In genomic region chr6:30541515-30542403, GRCh38 we compare ENCODE assay signal across 8 cellular contexts. TPM values are rescaled to one million over a fixed set of nuclear protein-coding genes. Genes with fewer than 3 reads are reported as not detected.
DNase-seq lines count a peak whose midpoint lies in the region; ATAC-seq and TF ChIP-seq lines count a peak whose summit lies in the region.

No MANE protein-coding gene starts in this region.

- ATAC-seq in heart right ventricle = peak; percentile 57 to 84 (median 78)

- peak overlapping the region; percentile 72 for H3K4me3 Mint-ChIP-seq in type B pancreatic cell

- H3K27me3 ChIP-seq in AG04450 (ENCODE audit: control insufficient read depth, insufficient read depth, low read length) = no peaks in the 10 kb centered on the region
- H3K27me3 ChIP-seq in adrenal gland = no peaks in the 10 kb centered on the region
- peaks cover 0 to 7% (median 0%) of the 10 kb centered on the region in 7 donors for H3K27me3 ChIP-seq in heart right ventricle

- intact Hi-C loops in adrenal gland (cut with DNase I) (loop anchor here in 1 of 2 donors (5.0 kb wide), 1 partner anchor 46 kb away; no protein-coding TSS in a partner anchor), heart right ventricle (cut with DNase I) (loop anchor here in 6 of 10 donors (5.0 to 10.0 kb wide), 5 partner anchors 56 to 131 kb away; partner anchors contain the start of gene DHX16 (in 1 of the 6)), posterior vena cava (cut with DNase I) (loop anchor here in 1 of 2 donors (5.0 kb wide), 2 partner anchors 56 to 59 kb away; no protein-coding TSS in a partner anchor)

- H3K36me3 ChIP-seq in adrenal gland (replicated peaks in 1 of 2) = peaks cover 0 to 10% of the 10 kb centered on the region in 2 donors
- peaks cover 0 to 19% (median 12%) of the 10 kb centered on the region in 9 donors for H3K36me3 ChIP-seq in heart right ventricle

- no peaks in the 10 kb centered on the region for H3K9me3 Mint-ChIP-seq in type B pancreatic cell

- peak overlapping the region; percentile 8 for H3K27ac Mint-ChIP-seq in type B pancreatic cell

- peak; percentile 98 for TF ChIP-seq CTCF in AG04450 (IDR thresholded peaks at IDR 0.05; ENCODE audit: low read depth, low read length)
- peak; percentile 99 for TF ChIP-seq CTCF in GM20000 (IDR thresholded peaks at IDR 0.05; ENCODE audit: extremely low read depth, missing control alignments)
- TF ChIP-seq CTCF in adrenal gland (IDR thresholded peaks at IDR 0.05) = peak; percentile 83 to 96 (median 88)
- peak; percentile 93 to 99 (median 99) for TF ChIP-seq CTCF in heart right ventricle (IDR thresholded peaks at IDR 0.05)
- TF ChIP-seq CTCF in type B pancreatic cell (conservative IDR thresholded peaks at IDR 0.05) = peak; percentile 100

- CTCF ChIA-PET in AG04450 (lab: Charles Lee) = interaction anchor here (0.6 to 15.5 kb wide), 49 partner anchors 10 to 572 kb away, joined by 3 to 437 read pairs (median 6); partner anchors contain the start of genes DHX16, GNL1, MRPS18B and PPP1R10

- H3K36me3 Mint-ChIP-seq in type B pancreatic cell = no peaks in the 10 kb centered on the region

- POLR2A ChIA-PET in AG04450 (lab: Yijun Ruan, JAX) = interaction anchor here (1.0 to 1.6 kb wide), 2 partner anchors 14 to 51 kb away, joined by 3 read pairs; no protein-coding TSS in a partner anchor

- H3K27ac ChIP-seq in AG04450 (ENCODE audit: low read depth, low read length) (no peak overlapping the region), adrenal gland (peak overlapping the region in 1 of 5 donors; percentile 41), heart right ventricle (peak overlapping the region; percentile 13 to 71 (median 64))

- peaks cover 11% of the 10 kb centered on the region for H3K27me3 Mint-ChIP-seq in type B pancreatic cell

- no peak for TF ChIP-seq POLR2A in adrenal gland (IDR thresholded peaks at IDR 0.05)

- WGBS in adrenal gland, 4 donors = 10 to 12% (median 11%) methylated on average over 23 of the region's 23 CpGs
- 10 to 13% methylated on average over 23 of the region's 23 CpGs for WGBS in heart right ventricle, 2 donors

- peak; percentile 77 for DNase-seq in AG04450 (ENCODE audit: low read depth, low spot score)
- DNase-seq in GM20000 (ENCODE audit: low spot score) = peak; percentile 69
- DNase-seq in NCI-H146 (lab: John Stamatoyannopoulos, UW) = peak; percentile 65
- DNase-seq in T-helper 1 cell = peak; percentile 59 to 87 (median 73)
- DNase-seq in adrenal gland = peak; percentile 65 to 92 (median 76)
- DNase-seq in heart right ventricle = peak; percentile 63 to 73
- DNase-seq in posterior vena cava (ENCODE audit: low spot score) = peak; percentile 86
- DNase-seq in type B pancreatic cell (ENCODE audit: extremely low spot score, unreplicated experiment) = peak; percentile 79

- H3K4me3 ChIP-seq in AG04450 (ENCODE audit: low read depth, low read length) = peak overlapping the region; percentile 34
- H3K4me3 ChIP-seq in adrenal gland = peak overlapping the region in 1 of 4 donors; percentile 49
- peak overlapping the region in 9 of 10 donors; percentile 14 to 52 (median 41) for H3K4me3 ChIP-seq in heart right ventricle

- H3K4me1 ChIP-seq in adrenal gland (replicated peaks in 1 of 2) = peaks cover 3 to 7% of the 10 kb centered on the region in 2 donors
- peaks cover 3 to 27% (median 17%) of the 10 kb centered on the region in 9 donors for H3K4me1 ChIP-seq in heart right ventricle

- H3K9me3 ChIP-seq in AG04450 (ENCODE audit: control insufficient read depth, insufficient read depth, low read length) = no peaks in the 10 kb centered on the region
- H3K9me3 ChIP-seq in adrenal gland (replicated peaks in 1 of 3) = no peaks in the 10 kb centered on the region
- no peaks in the 10 kb centered on the region for H3K9me3 ChIP-seq in heart right ventricle

- peaks cover 5% of the 10 kb centered on the region for H3K4me1 Mint-ChIP-seq in type B pancreatic cell (ENCODE audit: unreplicated experiment)

RNA-seq across cellular contexts. Expression of gene GNL1, which starts 14.5 kb away (rescaled TPM):
- 41.7 and 50.0 TPM in 2 replicates for polyA plus RNA-seq in AG04450 (2011; rRNA removed)
- 54.3 and 61.5 TPM in 2 replicates for polyA minus RNA-seq in AG04450 (2011; rRNA and poly(A)+ RNA removed)
- total RNA-seq in adrenal gland = 10 to 100 TPM; 27.4 to 75.6 (median 57.7) TPM
- 10 to 100 TPM; 33.2 to 86.7 (median 72.5) TPM for polyA plus RNA-seq in adrenal gland
- 10 to 100 TPM; 17.3 to 34.1 (median 19.8) TPM for total RNA-seq in heart right ventricle
- polyA plus RNA-seq in heart right ventricle = 10 to 100 TPM; 20.3 to 29.9 TPM
- 10 to 100 TPM; 52.2 to 59.6 TPM for total RNA-seq in posterior vena cava
- total RNA-seq in type B pancreatic cell (ENCODE audit: low replicate concordance) = 59.3 and 67.1 TPM in 2 replicates

RNA-seq across cellular contexts. Expression of gene PRR3, which starts 15.3 kb away (rescaled TPM):
- polyA plus RNA-seq in AG04450 (2011; rRNA removed) (26.8 and 27.3 TPM in 2 replicates), adrenal gland (10 to 100 TPM; 20.3 to 25.5 (median 22.8) TPM), heart right ventricle (1 to 10 TPM; 4.1 to 8.2 TPM)
- 33.7 and 37.1 TPM in 2 replicates for polyA minus RNA-seq in AG04450 (2011; rRNA and poly(A)+ RNA removed)
- total RNA-seq in adrenal gland (10 to 100 TPM in 4 of 8 donors, 1 to 10 TPM in 4; 1.8 to 14.7 (median 9.7) TPM), heart right ventricle (1 to 10 TPM; 1.7 to 4.2 (median 2.6) TPM), posterior vena cava (1 to 10 TPM; 5.4 to 8.3 TPM), type B pancreatic cell (ENCODE audit: low replicate concordance) (10.7 and 32.5 TPM in 2 replicates)

RNA-seq across cellular contexts. Expression of gene ABCF1, which starts 29.5 kb away (rescaled TPM):
- polyA plus RNA-seq in AG04450 (2011; rRNA removed) (32.3 and 38.7 TPM in 2 replicates), adrenal gland (10 to 100 TPM; 18.7 to 75.2 (median 41.3) TPM), heart right ventricle (10 to 100 TPM; 32.6 to 36.6 TPM)
- 75.5 and 88.4 TPM in 2 replicates for polyA minus RNA-seq in AG04450 (2011; rRNA and poly(A)+ RNA removed)
- total RNA-seq in adrenal gland (10 to 100 TPM; 24.6 to 53.1 (median 36.2) TPM), heart right ventricle (10 to 100 TPM; 37.1 to 49.1 (median 42.1) TPM), posterior vena cava (10 to 100 TPM; 39.4 to 42.3 TPM), type B pancreatic cell (ENCODE audit: low replicate concordance) (64.2 and 69.2 TPM in 2 replicates)

RNA-seq across cellular contexts. Expression of gene HLA-E, which starts 52.5 kb away (rescaled TPM):
- polyA plus RNA-seq in AG04450 (2011; rRNA removed) (127 and 136 TPM in 2 replicates), adrenal gland (100 to 1,000 TPM; 126 to 285 (median 261) TPM), heart right ventricle (100 to 1,000 TPM; 232 to 263 TPM)
- polyA minus RNA-seq in AG04450 (2011; rRNA and poly(A)+ RNA removed) = 79.3 and 95.1 TPM in 2 replicates
- total RNA-seq in adrenal gland (100 to 1,000 TPM; 289 to 667 (median 377) TPM), heart right ventricle (100 to 1,000 TPM; 121 to 482 (median 155) TPM), posterior vena cava (100 to 1,000 TPM; 304 to 327 TPM), type B pancreatic cell (ENCODE audit: low replicate concordance) (50.8 and 109 TPM in 2 replicates)
